Comparison of ENCODE assay signal across 27 cellular contexts in the genomic region with DNA sequence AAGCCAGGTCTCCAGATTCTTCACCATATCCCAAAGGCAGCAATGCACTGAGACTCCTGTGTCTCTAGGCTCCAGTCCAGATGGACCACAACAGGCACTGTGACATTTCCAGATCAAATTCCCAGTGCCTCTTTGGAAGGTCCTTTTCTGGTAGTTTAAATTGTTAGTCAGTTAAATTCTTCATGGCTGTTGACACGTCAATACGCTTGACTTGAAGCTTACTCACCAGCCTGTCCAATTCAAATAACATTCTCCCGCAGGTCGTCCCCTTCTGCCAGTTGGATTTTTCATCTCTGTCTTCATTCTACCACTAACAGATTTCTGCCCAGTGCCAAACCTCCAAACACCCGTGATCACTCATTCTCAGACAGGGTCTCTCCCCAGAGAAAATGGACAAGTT.
DNase-seq lines count a peak whose midpoint lies in the region; ATAC-seq and TF ChIP-seq lines count a peak whose summit lies in the region.
"Had no signal": no experiment of that assay in that cellular context is flagged by ENCODE, and none has a peak within 500 bp of the region (broad histone marks: within the 10 kb centered on the region; RNA-seq: fewer than 3 reads in every experiment).

No MANE protein-coding gene starts in this region.

- H3K27ac Mint-ChIP-seq in WTC11 = peak overlapping the region; percentile 47; the same call in 1 of the 2 replicates
- H3K27ac Mint-ChIP-seq: CD14-positive monocyte; CD8-positive, alpha-beta memory T cell had no signal

- no peaks in the 10 kb centered on the region for H3K27me3 Mint-ChIP-seq in WTC11 (ENCODE audit: low read depth)
- H3K27me3 Mint-ChIP-seq: CD8-positive, alpha-beta memory T cell had no signal

- H3K9me3 Mint-ChIP-seq in WTC11 = peaks cover 21% of the 10 kb centered on the region

- POLR2A ChIA-PET in WTC11 (lab: Charles Lee) = no interaction called here

- DNase-seq in NCI-H2171 treated with DMSO at 0.1 percent for 48 hours (lab: John Stamatoyannopoulos, UW) (peak; percentile 9), NCI-H2171 (lab: John Stamatoyannopoulos, UW) (no peak), WTC11 (ENCODE audit: low spot score) (no peak), myocyte (ENCODE audit: low read depth) (peak; percentile 81), A172 (ENCODE audit: low spot score) (no peak)
- DNase-seq in NK-92 treated with Interleukin-12 subunit alpha and Interleukin-12 subunit beta, amount 100 ng/mL, for 24 hours (lab: John Stamatoyannopoulos, UW) = no peak
- DNase-seq: ACHN; BE2C; CD8-positive, alpha-beta memory T cell; DMS 273 treated with DMSO at 0.1 percent for 48 hours; DMS79; EL; GDM1; H7; Karpas-422; NCI-H1105 treated with DMSO at 0.1 percent for 48 hours; NCI-H2029; NCI-H2227 treated with DMSO at 0.1 percent for 48 hours; NCI-H510A treated with DMSO at 0.1 percent for 48 hours; NCI-H748 treated with DMSO at 0.1 percent for 48 hours; PC-3; Right ventricle myocardium superior; RPMI8226 had no signal

- no peak for TF ChIP-seq CTCF in WTC11 (IDR thresholded peaks at IDR 0.05)

- H3K4me1 Mint-ChIP-seq in WTC11 = peaks cover 13% of the 10 kb centered on the region
- H3K4me1 Mint-ChIP-seq: CD14-positive monocyte; CD8-positive, alpha-beta memory T cell had no signal

- H3K36me3 Mint-ChIP-seq in WTC11 = peaks cover 21% of the 10 kb centered on the region
- H3K36me3 Mint-ChIP-seq: CD14-positive monocyte; CD8-positive, alpha-beta memory T cell had no signal

- CTCF ChIA-PET in WTC11 (lab: Charles Lee) = no interaction called here

- H3K4me3 Mint-ChIP-seq in WTC11 = no peak overlapping the region
- H3K4me3 Mint-ChIP-seq: CD14-positive monocyte; CD8-positive, alpha-beta memory T cell had no signal

- no peak for ATAC-seq in WTC11
- no peak for ATAC-seq in HG03108 (IDR thresholded peaks at IDR 0.05; ENCODE audit: unreplicated experiment)
- ATAC-seq in GM19463 (IDR thresholded peaks at IDR 0.05; ENCODE audit: unreplicated experiment) = no peak
- ATAC-seq: HepG2, PC-3 had no signal

TF ChIP-seq in WTC11, 78 proteins besides CTCF, POLR2A, EP300 and RAD21:
- no peak for TF ChIP-seq PRRX2 (CRISPR knock-in tag; IDR thresholded peaks at IDR 0.05)
- TF ChIP-seq SMAD4 (CRISPR knock-in tag; IDR thresholded peaks at IDR 0.05) = no peak
- no peak for TF ChIP-seq USF1 (CRISPR knock-in tag; IDR thresholded peaks at IDR 0.05)
- TF ChIP-seq ZNF121 (CRISPR knock-in tag; IDR thresholded peaks at IDR 0.05) = no peak
- no peak for TF ChIP-seq SOX15 (CRISPR knock-in tag; IDR thresholded peaks at IDR 0.05)
- TF ChIP-seq ATF1 (CRISPR knock-in tag; IDR thresholded peaks at IDR 0.05) = no peak
- no peak for TF ChIP-seq ZNF317 (CRISPR knock-in tag; IDR thresholded peaks at IDR 0.05; ENCODE audit: borderline replicate concordance, low read depth)
- no peak for TF ChIP-seq ZNF671 (CRISPR knock-in tag; IDR thresholded peaks at IDR 0.05)
- no peak for TF ChIP-seq NFE2L1 (CRISPR knock-in tag; IDR thresholded peaks at IDR 0.05)
- TF ChIP-seq AR (CRISPR knock-in tag; IDR thresholded peaks at IDR 0.05) = no peak
- TF ChIP-seq NR1H2 (CRISPR knock-in tag; IDR thresholded peaks at IDR 0.05) = no peak
- TF ChIP-seq, protein P1, sequence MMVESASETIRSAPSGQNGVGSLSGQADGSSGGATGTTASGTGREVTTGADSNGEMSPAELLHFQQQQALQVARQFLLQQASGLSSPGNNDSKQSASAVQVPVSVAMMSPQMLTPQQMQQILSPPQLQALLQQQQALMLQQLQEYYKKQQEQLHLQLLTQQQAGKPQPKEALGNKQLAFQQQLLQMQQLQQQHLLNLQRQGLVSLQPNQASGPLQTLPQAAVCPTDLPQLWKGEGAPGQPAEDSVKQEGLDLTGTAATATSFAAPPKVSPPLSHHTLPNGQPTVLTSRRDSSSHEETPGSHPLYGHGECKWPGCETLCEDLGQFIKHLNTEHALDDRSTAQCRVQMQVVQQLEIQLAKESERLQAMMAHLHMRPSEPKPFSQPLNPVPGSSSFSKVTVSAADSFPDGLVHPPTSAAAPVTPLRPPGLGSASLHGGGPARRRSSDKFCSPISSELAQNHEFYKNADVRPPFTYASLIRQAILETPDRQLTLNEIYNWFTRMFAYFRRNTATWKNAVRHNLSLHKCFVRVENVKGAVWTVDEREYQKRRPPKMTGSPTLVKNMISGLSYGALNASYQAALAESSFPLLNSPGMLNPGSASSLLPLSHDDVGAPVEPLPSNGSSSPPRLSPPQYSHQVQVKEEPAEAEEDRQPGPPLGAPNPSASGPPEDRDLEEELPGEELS (CRISPR knock-in tag; IDR thresholded peaks at IDR 0.05) = no peak
- no peak for TF ChIP-seq JUN (CRISPR knock-in tag; IDR thresholded peaks at IDR 0.05)
- TF ChIP-seq ARID4B (CRISPR knock-in tag; IDR thresholded peaks at IDR 0.05; ENCODE audit: borderline replicate concordance) = no peak
- TF ChIP-seq MYBL2 (CRISPR knock-in tag; IDR thresholded peaks at IDR 0.05) = no peak
- no peak for TF ChIP-seq CBFB (CRISPR knock-in tag; IDR thresholded peaks at IDR 0.05; ENCODE audit: low read depth)
- no peak for TF ChIP-seq PREB (CRISPR knock-in tag; IDR thresholded peaks at IDR 0.05; ENCODE audit: borderline replicate concordance)
- TF ChIP-seq MXD4 (CRISPR knock-in tag; IDR thresholded peaks at IDR 0.05; ENCODE audit: borderline replicate concordance) = no peak
- TF ChIP-seq ESRRA (CRISPR knock-in tag; IDR thresholded peaks at IDR 0.05; ENCODE audit: borderline replicate concordance) = no peak

Comparison
In these comparisons a context has a peak if more than half of its experiments do, and no peak if none do; other contexts are left out.
1. DNase-seq: peak in NCI-H2171 treated with DMSO at 0.1 percent for 48 hours (single experiment) and myocyte (single experiment); none in NCI-H2171 (single experiment), WTC11 (single experiment), A172 (single experiment) and NK-92 treated with Interleukin-12 subunit alpha and Interleukin-12 subunit beta, amount 100 ng/mL, for 24 hours (single experiment).